28 cellular contexts compared by ENCODE assay signal in genomic region chr6:167331565-167331964, GRCh38. TPM values are rescaled to one million over a fixed set of nuclear protein-coding genes. Genes with fewer than 3 reads are reported as not detected.
DNase-seq lines count a peak whose midpoint lies in the region; ATAC-seq and TF ChIP-seq lines count a peak whose summit lies in the region.
"Had no signal": no experiment of that assay in that cellular context is flagged by ENCODE, and none has a peak within 500 bp of the region (broad histone marks: within the 10 kb centered on the region; RNA-seq: fewer than 3 reads in every experiment).

No MANE protein-coding gene starts in this region.

- H3K4me3 ChIP-seq in Panc1 (ENCODE audit: low read depth in 2 of 2, low read length in 2 of 2): peak overlapping the region in 1 of 2 experiments; percentile 28; a peak in 2 of 4 replicates
- H3K4me3 ChIP-seq: A549; BLaER1 treated with 17β-estradiol and CSF1 and Interleukin-3, amounts not matched to agents 10 nM and 100 nM; GM12878; HAP-1; PC-9; SJSA1 had no signal

- no peaks in the 10 kb centered on the region for H3K27me3 Mint-ChIP-seq in neural crest cell (ENCODE audit: low read depth)

- in situ Hi-C loops in Panc1 (cut with HindIII; ENCODE audit: low pct_unique_long_range_greater_than_20kb, low sequenced_read_pairs): no loop called here

- BruUV-seq in Panc1 (replicated peaks; lab: Mats Ljungman, UMichigan): no TSS peak

- no peaks in the 10 kb centered on the region for H3K27me3 ChIP-seq in Panc1 (ENCODE audit: control insufficient read depth, insufficient read depth, low read length)
- H3K27me3 ChIP-seq: SJSA1 had no signal

- intact Hi-C loops in Panc1 (cut with micrococcal nuclease; ENCODE audit: unreplicated experiment): no loop called here

- no peaks in the 10 kb centered on the region for H3K4me1 ChIP-seq in Panc1 (ENCODE audit: control insufficient read depth, insufficient read depth, low read length)
- H3K4me1 ChIP-seq: A549, HAP-1, SJSA1 had no signal

- H3K27ac ChIP-seq in Panc1 (ENCODE audit: low read length): no peak overlapping the region
- H3K27ac ChIP-seq: A549; BLaER1 treated with 17β-estradiol and CSF1 and Interleukin-3, amounts not matched to agents 10 nM and 100 nM; PC-9; SJSA1 had no signal

- CTCF ChIA-PET in Panc1 (lab: Charles Lee): no interaction called here

- peak overlapping the region; percentile 48 for H3K27ac Mint-ChIP-seq in neural crest cell (ENCODE audit: unreplicated experiment)
- H3K27ac Mint-ChIP-seq: CD4-positive, alpha-beta T cell had no signal

- no peaks in the 10 kb centered on the region for H3K36me3 Mint-ChIP-seq in neural crest cell (ENCODE audit: low read depth)

- DNase-seq in DMS53 (lab: John Stamatoyannopoulos, UW): peak; percentile 90
- peak; percentile 15 for DNase-seq in Daoy (ENCODE audit: low read depth)
- no peak for DNase-seq in Panc1 (ENCODE audit: low read depth, low spot score)
- DNase-seq in neural crest cell (ENCODE audit: low read depth, low spot score): no peak
- DNase-seq in activated naive CD4-positive, alpha-beta T cell treated with Interleukin-2 at 50 U/mL for 16 hours: no peak
- DNase-seq: AML-193; CD4-positive, alpha-beta T cell; EL; GDM1; GOT3; NCI-H1105; NCI-H146; NCI-H1930; NCI-H2227 treated with DMSO at 0.1 percent for 48 hours; NCI-H82; NK-92 treated with Interleukin-12 subunit alpha and Interleukin-12 subunit beta, amount 100 ng/mL, for 24 hours; PC-9; Right ventricle myocardium superior; RPMI8226 had no signal

- ATAC-seq in Panc1: peak; percentile 70; the same call in 1 of the 2 replicates
- ATAC-seq in HG02852 (IDR thresholded peaks at IDR 0.05; ENCODE audit: unreplicated experiment): no peak
- no peak for ATAC-seq in GM21825 (IDR thresholded peaks at IDR 0.05; ENCODE audit: unreplicated experiment)
- ATAC-seq: A549, GM12878 had no signal

- no peaks in the 10 kb centered on the region for H3K36me3 ChIP-seq in Panc1 (ENCODE audit: control insufficient read depth, insufficient read depth, low read length)
- H3K36me3 ChIP-seq: BLaER1 treated with 17β-estradiol and CSF1 and Interleukin-3, amounts not matched to agents 10 nM and 100 nM; HAP-1; SJSA1 had no signal

- TF ChIP-seq CTCF in Panc1 (IDR thresholded peaks at IDR 0.05) (no peak), neural crest cell (conservative IDR thresholded peaks at IDR 0.05) (no peak)

- H3K4me1 Mint-ChIP-seq in neural crest cell: no peaks in the 10 kb centered on the region

- H3K9me3 Mint-ChIP-seq in neural crest cell: no peaks in the 10 kb centered on the region
- H3K9me3 Mint-ChIP-seq: CD4-positive, alpha-beta T cell had no signal

- peaks cover 3% of the 10 kb centered on the region; the same call in 1 of the 2 replicates for H3K9me3 ChIP-seq in Panc1 (ENCODE audit: control insufficient read depth, insufficient read depth, low read depth, low read length)
- H3K9me3 ChIP-seq: A549; BLaER1 treated with 17β-estradiol and CSF1 and Interleukin-3, amounts not matched to agents 10 nM and 100 nM; HAP-1; SJSA1 had no signal

- no peak overlapping the region for H3K4me3 Mint-ChIP-seq in neural crest cell
- H3K4me3 Mint-ChIP-seq: CD4-positive, alpha-beta T cell had no signal

- POLR2A ChIA-PET in Panc1 (lab: Charles Lee): no interaction called here

RNA-seq across cellular contexts. Expression of gene TTLL2, which starts 6.7 kb away (rescaled TPM):
- not detected in 2 replicates for total RNA-seq in Daoy (2014; rRNA removed; shearing (Covaris generic))
- total RNA-seq in Panc1 (2021; ENCODE audit: unreplicated experiment) (not detected), neural crest cell (not detected in 2 replicates)
- polyA plus RNA-seq in Panc1 (2012; ENCODE audit: insufficient read length): 0.11 TPM
- total RNA-seq: CD4-positive, alpha-beta T cell; GM12878; HT-29; NCI-H460; PC-9; Right ventricle myocardium superior; SJSA1 had no signal
- polyA plus RNA-seq: A549, GM12878 had no signal

RNA-seq across cellular contexts. Expression of gene UNC93A, which starts 40.5 kb away (rescaled TPM):
- total RNA-seq in Daoy (2014; rRNA removed; shearing (Covaris generic)): not detected in 2 replicates
- total RNA-seq in Panc1 (2021; ENCODE audit: unreplicated experiment): not detected
- not detected for polyA plus RNA-seq in Panc1 (2012; ENCODE audit: insufficient read length)
- total RNA-seq in neural crest cell: not detected in 2 replicates
- total RNA-seq: CD4-positive, alpha-beta T cell; GM12878; NCI-H460; PC-9; Right ventricle myocardium superior; SJSA1 had no signal
- polyA plus RNA-seq: A549 had no signal

Comparison
In these comparisons a context has a peak if more than half of its experiments do, and no peak if none do; other contexts are left out.
1. DNase-seq: peak in DMS53 (single experiment) and Daoy (single experiment); none in Panc1 (single experiment), neural crest cell (single experiment) and activated naive CD4-positive, alpha-beta T cell treated with Interleukin-2 at 50 U/mL for 16 hours (single experiment).